In the genomic region with DNA sequence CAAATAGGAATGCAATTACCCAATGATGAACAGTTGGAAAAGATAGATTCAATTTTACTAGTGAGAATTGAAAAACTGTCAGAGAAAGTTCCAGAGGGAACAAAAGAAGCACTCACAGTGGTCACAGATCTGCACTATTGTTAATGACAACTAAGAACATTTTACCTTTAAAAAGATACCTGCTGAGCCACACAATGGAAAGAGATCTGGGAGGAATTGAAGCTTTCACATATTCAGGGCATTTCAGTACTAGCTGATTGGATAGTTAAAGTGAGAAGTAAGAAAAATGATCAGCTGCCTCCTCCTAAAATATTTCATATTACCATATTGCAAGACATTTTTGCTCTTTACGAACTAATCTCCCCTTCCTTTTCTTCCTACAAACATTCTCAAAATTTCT, we compare ENCODE assay signal across 25 cellular contexts.
"Had no signal": no experiment of that assay in that cellular context is flagged by ENCODE, and none has a peak within 500 bp of the region (broad histone marks: within the 10 kb centered on the region; RNA-seq: fewer than 3 reads in every experiment).

No MANE protein-coding gene starts in this region.

- ATAC-seq: activated naive CD8-positive, alpha-beta T cell treated with anti-CD3 and anti-CD28 coated beads, Interleukin-2, amount 50 U/mL, for 24 hours; foreskin keratinocyte; natural killer cell treated with Interleukin-12 subunit alpha and Interleukin-12 subunit beta and Interleukin-15 and Interleukin-18, amount 100 ng/mL, for 72 hours; stimulated activated memory B cell treated with anti-CD40 and anti-IgM and Interleukin-4, amounts not matched to agents 10 μg/mL and 1 μg/mL and 100 μg/mL, for 72 hours had no signal

- H2AFZ ChIP-seq: hepatocyte had no signal

- H3K36me3 Mint-ChIP-seq: activated naive CD4-positive, alpha-beta T cell treated with anti-CD3 and anti-CD28 coated beads, Interleukin-2, amount 10 ng/mL, durations not matched to agents 7 days and 5 days; mesothelial cell of epicardium; stimulated activated memory B cell treated with anti-CD40 and anti-IgM and Interleukin-4, amounts not matched to agents 10 μg/mL and 1 μg/mL and 100 μg/mL, for 72 hours; type B pancreatic cell had no signal

- DNase-seq: activated CD4-positive, alpha-beta T cell treated with anti-CD3 and anti-CD28 coated beads, Interleukin-2, amount 50 U/mL, for 1 hour; activated CD4-positive, CD25-positive, alpha-beta regulatory T cell; activated CD8-positive, alpha-beta memory T cell treated with anti-CD3 and anti-CD28 coated beads, Interleukin-2, amount 50 U/mL, for 48 hours; activated effector memory CD4-positive, alpha-beta T cell treated with Interleukin-2 at 50 U/mL for 16 hours; activated naive CD4-positive, alpha-beta T cell treated with anti-CD3 and anti-CD28 coated beads, Interleukin-2, amount 10 ng/mL, durations not matched to agents 7 days and 5 days; activated naive CD8-positive, alpha-beta T cell treated with anti-CD3 and anti-CD28 coated beads, Interleukin-2, amount 50 U/mL, for 24 hours; activated T-cell treated with anti-CD3 and anti-CD28 coated beads, Interleukin-2, amount 50 U/mL, for 48 hours; aorta; brain microvascular endothelial cell; central memory CD4-positive, alpha-beta T cell; dorsolateral prefrontal cortex; foreskin keratinocyte; islet precursor cell; nucleus accumbens; posterior cingulate gyrus; sigmoid colon; stimulated activated CD4-positive, alpha-beta T cell treated with anti-CD3 and anti-CD28 coated beads, Interleukin-4, amount 100 ng/mL, for 4 hours; testis had no signal

- H3K79me2 ChIP-seq: hepatocyte had no signal

- H3K27ac ChIP-seq: brain microvascular endothelial cell, dorsolateral prefrontal cortex, foreskin keratinocyte, hepatocyte, sigmoid colon, testis had no signal

- H3K4me1 ChIP-seq: foreskin keratinocyte, sigmoid colon, testis had no signal

- H3K4me1 Mint-ChIP-seq: activated naive CD4-positive, alpha-beta T cell treated with anti-CD3 and anti-CD28 coated beads, Interleukin-2, amount 10 ng/mL, durations not matched to agents 7 days and 5 days; activated naive CD8-positive, alpha-beta T cell treated with anti-CD3 and anti-CD28 coated beads, Interleukin-2, amount 50 U/mL, for 24 hours; mesothelial cell of epicardium; stimulated activated memory B cell treated with anti-CD40 and anti-IgM and Interleukin-4, amounts not matched to agents 10 μg/mL and 1 μg/mL and 100 μg/mL, for 72 hours had no signal

- FAIRE-seq: colon had no signal

- H3K9me3 ChIP-seq: sigmoid colon, testis had no signal

- H3K9me3 Mint-ChIP-seq: mesothelial cell of epicardium; stimulated activated memory B cell treated with anti-CD40 and anti-IgM and Interleukin-4, amounts not matched to agents 10 μg/mL and 1 μg/mL and 100 μg/mL, for 72 hours; type B pancreatic cell had no signal

- H3K27ac Mint-ChIP-seq: activated naive CD4-positive, alpha-beta T cell treated with anti-CD3 and anti-CD28 coated beads, Interleukin-2, amount 10 ng/mL, durations not matched to agents 7 days and 5 days; activated naive CD8-positive, alpha-beta T cell treated with anti-CD3 and anti-CD28 coated beads, Interleukin-2, amount 50 U/mL, for 24 hours; mesothelial cell of epicardium; natural killer cell treated with Interleukin-12 subunit alpha and Interleukin-12 subunit beta and Interleukin-15 and Interleukin-18, amount 100 ng/mL, for 72 hours; stimulated activated memory B cell treated with anti-CD40 and anti-IgM and Interleukin-4, amounts not matched to agents 10 μg/mL and 1 μg/mL and 100 μg/mL, for 72 hours; type B pancreatic cell had no signal

- H3K27me3 Mint-ChIP-seq: activated naive CD4-positive, alpha-beta T cell treated with anti-CD3 and anti-CD28 coated beads, Interleukin-2, amount 10 ng/mL, durations not matched to agents 7 days and 5 days; activated naive CD8-positive, alpha-beta T cell treated with anti-CD3 and anti-CD28 coated beads, Interleukin-2, amount 50 U/mL, for 24 hours; natural killer cell treated with Interleukin-12 subunit alpha and Interleukin-12 subunit beta and Interleukin-15 and Interleukin-18, amount 100 ng/mL, for 72 hours; stimulated activated memory B cell treated with anti-CD40 and anti-IgM and Interleukin-4, amounts not matched to agents 10 μg/mL and 1 μg/mL and 100 μg/mL, for 72 hours; type B pancreatic cell had no signal

- H3K4me3 Mint-ChIP-seq: activated naive CD4-positive, alpha-beta T cell treated with anti-CD3 and anti-CD28 coated beads, Interleukin-2, amount 10 ng/mL, durations not matched to agents 7 days and 5 days; activated naive CD8-positive, alpha-beta T cell treated with anti-CD3 and anti-CD28 coated beads, Interleukin-2, amount 50 U/mL, for 24 hours; mesothelial cell of epicardium; natural killer cell treated with Interleukin-12 subunit alpha and Interleukin-12 subunit beta and Interleukin-15 and Interleukin-18, amount 100 ng/mL, for 72 hours; stimulated activated memory B cell treated with anti-CD40 and anti-IgM and Interleukin-4, amounts not matched to agents 10 μg/mL and 1 μg/mL and 100 μg/mL, for 72 hours; type B pancreatic cell had no signal

- H3K36me3 ChIP-seq: brain microvascular endothelial cell, sigmoid colon had no signal

- H3K4me3 ChIP-seq: dorsolateral prefrontal cortex, hepatocyte, lung, sigmoid colon, testis had no signal

- H3K27me3 ChIP-seq: brain microvascular endothelial cell, foreskin keratinocyte, hepatocyte, sigmoid colon, testis had no signal

- H3K4me2 ChIP-seq: hepatocyte had no signal
